Comparison of ENCODE assay signal across 16 cellular contexts in the genomic region with DNA sequence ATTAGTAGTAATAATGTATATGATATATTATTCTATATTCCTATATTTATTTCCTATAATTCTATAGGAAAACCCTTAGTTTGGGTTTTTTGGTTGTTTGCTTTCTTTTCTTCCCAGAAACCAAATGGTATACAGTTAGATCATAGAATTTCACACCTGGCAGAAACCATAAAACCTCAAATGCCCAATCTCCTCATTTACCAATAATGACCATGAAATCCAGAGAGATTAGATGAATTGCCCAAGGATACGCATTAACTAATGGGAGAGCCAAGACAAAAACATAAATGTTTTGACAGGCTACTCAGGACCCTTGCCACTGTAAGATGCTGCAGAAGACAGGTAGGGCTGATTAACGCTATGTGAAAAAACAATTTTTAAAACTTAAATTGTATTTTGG.
DNase-seq lines count a peak whose midpoint lies in the region; ATAC-seq, FAIRE-seq and TF ChIP-seq lines count a peak whose summit lies in the region.
"Had no signal": no experiment of that assay in that cellular context is flagged by ENCODE, and none has a peak within 500 bp of the region (broad histone marks: within the 10 kb centered on the region; RNA-seq: fewer than 3 reads in every experiment).

No MANE protein-coding gene starts in this region.

- intact Hi-C loops in PC-3 (cut with micrococcal nuclease), result no loop called here
- intact Hi-C loops in heart right ventricle (cut with DNase I), result no loop called here

- H2AFZ ChIP-seq in PC-3 (ENCODE audit: low read length) (no peak overlapping the region), keratinocyte (ENCODE audit: control insufficient read depth, low read length) (no peak overlapping the region)

- 95 to 96% methylated on average over 2 of the region's 2 CpGs for WGBS in heart right ventricle, 2 donors

- H3K9me3 ChIP-seq in PC-3 (ENCODE audit: low read length), result no peaks in the 10 kb centered on the region
- 0 out of 2 replicates have a peak, but pooled peaks cover 3% of the 10 kb centered on the region for H3K9me3 ChIP-seq in SJCRH30 (replicated peaks)
- H3K9me3 ChIP-seq in keratinocyte (ENCODE audit: control insufficient read depth, low read depth, low read length), result peaks cover 2% of the 10 kb centered on the region
- H3K9me3 ChIP-seq in heart right ventricle, result no peaks in the 10 kb centered on the region

- H4K20me1 ChIP-seq in PC-3 (ENCODE audit: low read length) (no peaks in the 10 kb centered on the region), keratinocyte (ENCODE audit: control insufficient read depth, extremely low read depth, insufficient read depth, low read length) (no peaks in the 10 kb centered on the region)

- dilution Hi-C loops in keratinocyte (cut with MboI; ENCODE audit: extremely low pct_ligation_motif_present, low sequenced_read_pairs), result no loop called here

- H3K9me2 ChIP-seq in PC-3 (replicated peaks; ENCODE audit: low read length), result no peaks in the 10 kb centered on the region

- H3K4me1 ChIP-seq in PC-3 (ENCODE audit: insufficient read depth, low read length) (peaks cover 33% of the 10 kb centered on the region), SJCRH30 (peaks cover 51% of the 10 kb centered on the region), keratinocyte (ENCODE audit: control insufficient read depth, extremely low read depth, insufficient read depth, low read length) (peaks cover 82% of the 10 kb centered on the region), heart right ventricle (peaks cover 0 to 11% (median 0%) of the 10 kb centered on the region in 9 donors)

- no TSS peak for BruUV-seq in PC-3 (replicated peaks; lab: Mats Ljungman, UMichigan)

- H3K79me2 ChIP-seq in PC-3 (ENCODE audit: low read length) (no peaks in the 10 kb centered on the region), keratinocyte (ENCODE audit: control insufficient read depth, insufficient read depth, low read length) (no peaks in the 10 kb centered on the region)

- no peak for FAIRE-seq in keratinocyte (lab: Jason Lieb, UNC)
- FAIRE-seq: G401.6, GM12892 had no signal

- CTCF ChIA-PET in PC-3 (lab: Charles Lee), result no interaction called here

- POLR2A ChIA-PET in PC-3 (lab: Charles Lee; ENCODE audit: unreplicated experiment), result interaction anchor here (0.5 kb wide), 1 partner anchor 239 kb away, joined by 4 read pairs; no protein-coding TSS in a partner anchor

- no peaks in the 10 kb centered on the region for H3K9me1 ChIP-seq in keratinocyte (ENCODE audit: control insufficient read depth, extremely low read depth, insufficient read depth, low read length)

- H3K4me2 ChIP-seq in PC-3 (ENCODE audit: low read length) (no peak overlapping the region), keratinocyte (ENCODE audit: control insufficient read depth, extremely low read depth, insufficient read depth, low read depth, low read length) (peak overlapping the region; percentile 54)

- H3K9ac ChIP-seq in PC-3 (ENCODE audit: low read length) (no peak overlapping the region), keratinocyte (ENCODE audit: control insufficient read depth, extremely low read depth, insufficient read depth, low read length) (peak overlapping the region; percentile 76)

- H3K27me3 ChIP-seq in PC-3 (ENCODE audit: low read length) (no peaks in the 10 kb centered on the region), SJCRH30 (no peaks in the 10 kb centered on the region), keratinocyte (ENCODE audit: control insufficient read depth, extremely low read depth, insufficient read depth, low read length) (no peaks in the 10 kb centered on the region), heart right ventricle (no peaks in the 10 kb centered on the region)

- DNase-seq in PC-3, result no peak
- peak; percentile 34 to 91 for DNase-seq in SJCRH30
- DNase-seq in keratinocyte (ENCODE audit: low read depth, low spot score), result no peak
- no peak for DNase-seq in DMS153 treated with DMSO at 0.1 percent for 48 hours (lab: John Stamatoyannopoulos, UW; ENCODE audit: unreplicated experiment)
- no peak for DNase-seq in heart right ventricle
- DNase-seq: C1 segment of cervical spinal cord; Calu3; CD4-positive, alpha-beta memory T cell; COR-L47; DND-41; GOT3; H7; HCEC 1CT had no signal

- no peaks in the 10 kb centered on the region for H3K36me3 ChIP-seq in PC-3 (ENCODE audit: low read depth, low read length)
- no peaks in the 10 kb centered on the region for H3K36me3 ChIP-seq in SJCRH30
- peaks cover 0 to 1% of the 10 kb centered on the region in 2 experiments for H3K36me3 ChIP-seq in keratinocyte (ENCODE audit: control insufficient read depth in 2 of 2, extremely low read depth in 1 of 2, insufficient read depth in 2 of 2, low read length in 2 of 2)
- no peaks in the 10 kb centered on the region for H3K36me3 ChIP-seq in heart right ventricle

- no peak for TF ChIP-seq CTCF in PC-3 (conservative IDR thresholded peaks at IDR 0.05; ENCODE audit: low read depth, low read length)
- no peak for TF ChIP-seq CTCF in keratinocyte (optimal IDR thresholded peaks at IDR 0.05 in 1 of 3, IDR thresholded peaks at IDR 0.05 in 1 of 3, conservative IDR thresholded peaks at IDR 0.05 in 1 of 3; ENCODE audit: extremely low read depth in 1 of 3, insufficient read depth in 2 of 3, low read length in 3 of 3)
- no peak for TF ChIP-seq CTCF in heart right ventricle (IDR thresholded peaks at IDR 0.05)

- peak overlapping the region; percentile 93; the same call in 1 of the 2 replicates for H3K27ac ChIP-seq in PC-3 (ENCODE audit: low read length)
- H3K27ac ChIP-seq in SJCRH30, result peak overlapping the region; percentile 95
- peak overlapping the region; percentile 100 for H3K27ac ChIP-seq in keratinocyte (ENCODE audit: control insufficient read depth, insufficient read depth, low read length)
- no peak overlapping the region for H3K27ac ChIP-seq in heart right ventricle

- H3F3A ChIP-seq in PC-3 (ENCODE audit: low read length, unreplicated experiment), result no peaks in the 10 kb centered on the region

- H3K4me3 ChIP-seq in PC-3 (ENCODE audit: low read length), result no peak overlapping the region
- no peak overlapping the region for H3K4me3 ChIP-seq in SJCRH30
- peak overlapping the region in 1 of 3 experiments; percentile 28 for H3K4me3 ChIP-seq in keratinocyte (ENCODE audit: control insufficient read depth in 2 of 3, extremely low read depth in 1 of 3, insufficient read depth in 2 of 3, low read depth in 1 of 3, low read length in 3 of 3)
- no peak overlapping the region for H3K4me3 ChIP-seq in heart right ventricle

- no peak for ATAC-seq in PC-3
- ATAC-seq in HG02852 (IDR thresholded peaks at IDR 0.05; ENCODE audit: unreplicated experiment), result no peak
- ATAC-seq in heart right ventricle, result no peak

Comparison
In these comparisons a context has a peak if more than half of its experiments do, and no peak if none do; other contexts are left out.
1. DNase-seq: peak in SJCRH30 (2 of 2); none in PC-3 (single experiment), keratinocyte (single experiment), DMS153 treated with DMSO at 0.1 percent for 48 hours (single experiment) and heart right ventricle (0 of 2).
2. H3K27ac ChIP-seq: peak in PC-3 (single experiment), SJCRH30 (single experiment) and keratinocyte (single experiment); none in heart right ventricle (0 of 10).